ENCODE assay signal across 9 cellular contexts in genomic region chr6:62150048-62150663, GRCh38.
DNase-seq lines count a peak whose midpoint lies in the region; ATAC-seq and TF ChIP-seq lines count a peak whose summit lies in the region.
"Had no signal": no experiment of that assay in that cellular context is flagged by ENCODE, and none has a peak within 500 bp of the region (broad histone marks: within the 10 kb centered on the region; RNA-seq: fewer than 3 reads in every experiment).

No MANE protein-coding gene starts in this region.

- no peaks in the 10 kb centered on the region for H4K20me1 ChIP-seq in PC-9 (ENCODE audit: insufficient read depth)

- H3K4me1 Mint-ChIP-seq in progenitor cell of endocrine pancreas (ENCODE audit: low read depth), result peaks cover 18% of the 10 kb centered on the region
- H3K4me1 Mint-ChIP-seq in naive thymus-derived CD8-positive, alpha-beta T cell, result no peaks in the 10 kb centered on the region
- H3K4me1 Mint-ChIP-seq: activated naive CD4-positive, alpha-beta T cell treated with anti-CD3 and anti-CD28 coated beads, Interleukin-2, amount 50 U/mL, for 24 hours had no signal

- POLR2A ChIA-PET in PC-9 (lab: Charles Lee; ENCODE audit: unreplicated experiment), result no interaction called here
- POLR2A ChIA-PET in naive thymus-derived CD8-positive, alpha-beta T cell (lab: Charles Lee), result no interaction called here

- TF ChIP-seq CTCF in PC-9 (conservative IDR thresholded peaks at IDR 0.05) (peak; percentile 80), epithelial cell of proximal tubule (conservative IDR thresholded peaks at IDR 0.05; ENCODE audit: low read depth, low read length) (peak; percentile 73), progenitor cell of endocrine pancreas (IDR thresholded peaks at IDR 0.05; ENCODE audit: unreplicated experiment) (peak; percentile 83)

- intact Hi-C loops in PC-9 (cut with micrococcal nuclease; ENCODE audit: unreplicated experiment), result no loop called here

- no peaks in the 10 kb centered on the region for H3K9me3 Mint-ChIP-seq in progenitor cell of endocrine pancreas (ENCODE audit: low read depth)
- peaks cover 0 to 21% (median 6%) of the 10 kb centered on the region in 9 donors for H3K9me3 Mint-ChIP-seq in naive thymus-derived CD8-positive, alpha-beta T cell

- no peaks in the 10 kb centered on the region for H3F3A ChIP-seq in PC-9 (ENCODE audit: insufficient read depth, low read depth)

- DNase-seq in EH (ENCODE audit: low read depth) (peak; percentile 6), PC-9 (peak in 1 of 2 experiments; percentile 15), epithelial cell of proximal tubule (ENCODE audit: low read depth) (peak; percentile 4), progenitor cell of endocrine pancreas (ENCODE audit: low spot score, unreplicated experiment) (no peak), NCI-H226 (no peak)
- no peak for DNase-seq in naive thymus-derived CD8-positive, alpha-beta T cell

- H3K4me2 ChIP-seq in PC-9, result no peak overlapping the region

- H3K27ac Mint-ChIP-seq in progenitor cell of endocrine pancreas, result peak overlapping the region; percentile 5
- H3K27ac Mint-ChIP-seq in naive thymus-derived CD8-positive, alpha-beta T cell, result no peak overlapping the region
- H3K27ac Mint-ChIP-seq: activated naive CD4-positive, alpha-beta T cell treated with anti-CD3 and anti-CD28 coated beads, Interleukin-2, amount 50 U/mL, for 24 hours had no signal

- no peak overlapping the region for H3K4me3 Mint-ChIP-seq in progenitor cell of endocrine pancreas (ENCODE audit: low read depth)
- H3K4me3 Mint-ChIP-seq in naive thymus-derived CD8-positive, alpha-beta T cell, result no peak overlapping the region
- H3K4me3 Mint-ChIP-seq: activated naive CD4-positive, alpha-beta T cell treated with anti-CD3 and anti-CD28 coated beads, Interleukin-2, amount 50 U/mL, for 24 hours had no signal

- no peaks in the 10 kb centered on the region for H3K36me3 Mint-ChIP-seq in progenitor cell of endocrine pancreas (ENCODE audit: insufficient read depth)
- H3K36me3 Mint-ChIP-seq in naive thymus-derived CD8-positive, alpha-beta T cell, result no peaks in the 10 kb centered on the region
- H3K36me3 Mint-ChIP-seq: activated naive CD4-positive, alpha-beta T cell treated with anti-CD3 and anti-CD28 coated beads, Interleukin-2, amount 50 U/mL, for 24 hours had no signal

- H3K36me3 ChIP-seq in PC-9 (ENCODE audit: low read depth), result no peaks in the 10 kb centered on the region

- no peaks in the 10 kb centered on the region for H3K27me3 ChIP-seq in PC-9 (ENCODE audit: insufficient read depth, low read depth)

- H3K27ac ChIP-seq in PC-9, result no peak overlapping the region

- H3K4me3 ChIP-seq in PC-9, result no peak overlapping the region
- no peak overlapping the region for H3K4me3 ChIP-seq in epithelial cell of proximal tubule (ENCODE audit: low read depth, low read length)

- peak; percentile 64 for ATAC-seq in GM19455 (IDR thresholded peaks at IDR 0.05; ENCODE audit: unreplicated experiment)
- peak; percentile 58 for ATAC-seq in HG03521 (IDR thresholded peaks at IDR 0.05; ENCODE audit: unreplicated experiment)
- no peak for ATAC-seq in naive thymus-derived CD8-positive, alpha-beta T cell

- BruUV-seq in PC-9 (replicated peaks; lab: Mats Ljungman, UMichigan), result no TSS peak

- H3K4me1 ChIP-seq in PC-9 (replicated peaks; ENCODE audit: insufficient read depth), result no peaks in the 10 kb centered on the region

- no peaks in the 10 kb centered on the region for H3K79me2 ChIP-seq in PC-9 (ENCODE audit: low read depth)

- CTCF ChIA-PET in PC-9 (lab: Charles Lee), result interaction anchor here (0.7 kb wide), 2 partner anchors 341 to 415 kb away, joined by 3 to 5 read pairs; no protein-coding TSS in a partner anchor

- no peaks in the 10 kb centered on the region for H3K27me3 Mint-ChIP-seq in progenitor cell of endocrine pancreas
- H3K27me3 Mint-ChIP-seq in naive thymus-derived CD8-positive, alpha-beta T cell, result no peaks in the 10 kb centered on the region
- H3K27me3 Mint-ChIP-seq: activated naive CD4-positive, alpha-beta T cell treated with anti-CD3 and anti-CD28 coated beads, Interleukin-2, amount 50 U/mL, for 24 hours had no signal

- no peaks in the 10 kb centered on the region for H3K9me3 ChIP-seq in PC-9 (ENCODE audit: insufficient read depth, low read depth)

- no peaks in the 10 kb centered on the region for H3K9me2 ChIP-seq in PC-9 (ENCODE audit: insufficient read depth)

- no peak overlapping the region for H2AFZ ChIP-seq in PC-9

Comparison
In these comparisons a context has a peak if more than half of its experiments do, and no peak if none do; other contexts are left out.
1. DNase-seq: peak in EH (single experiment) and epithelial cell of proximal tubule (single experiment); none in progenitor cell of endocrine pancreas (single experiment), naive thymus-derived CD8-positive, alpha-beta T cell (0 of 10) and NCI-H226 (single experiment).
2. ATAC-seq: peak in GM19455 (single experiment) and HG03521 (single experiment); none in naive thymus-derived CD8-positive, alpha-beta T cell (0 of 2).
3. Peak in every context shown above with its lines, with median percentiles within 50 percentile points of each other: CTCF ChIP-seq.